In the genomic region with DNA sequence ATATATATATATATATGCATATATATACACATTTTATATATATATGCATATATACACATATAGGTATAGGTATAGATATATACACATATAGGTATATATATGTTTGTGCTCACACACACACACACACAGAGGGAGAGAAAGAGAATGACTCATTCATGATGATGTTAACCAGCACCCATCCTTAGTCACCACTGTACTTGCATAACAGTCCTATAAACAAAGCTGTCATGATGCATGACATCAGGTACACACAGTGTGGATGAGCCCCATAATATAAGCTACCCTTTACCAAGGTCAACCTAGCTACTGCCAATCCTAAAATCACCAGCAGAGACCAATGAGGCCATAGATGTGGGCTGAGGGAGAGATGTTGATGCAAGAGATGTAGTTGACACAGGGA, we compare ENCODE assay signal across 30 cellular contexts.
DNase-seq lines count a peak whose midpoint lies in the region; ATAC-seq, FAIRE-seq and TF ChIP-seq lines count a peak whose summit lies in the region.
"Had no signal": no experiment of that assay in that cellular context is flagged by ENCODE, and none has a peak within 500 bp of the region (broad histone marks: within the 10 kb centered on the region; RNA-seq: fewer than 3 reads in every experiment).

No MANE protein-coding gene starts in this region.

- no peak for ATAC-seq in HG02678 (IDR thresholded peaks at IDR 0.05; ENCODE audit: unreplicated experiment)
- ATAC-seq: activated CD8-positive, alpha-beta T cell treated with anti-CD3 and anti-CD28 coated beads, Interleukin-2, amount 10 ng/mL, durations not matched to agents 7 days and 5 days; heart right ventricle; lower lobe of right lung; Panc1 had no signal

- H3K9me1 ChIP-seq in keratinocyte (ENCODE audit: control insufficient read depth, extremely low read depth, insufficient read depth, low read length) = no peaks in the 10 kb centered on the region

- no peaks in the 10 kb centered on the region for H4K20me1 ChIP-seq in keratinocyte (ENCODE audit: control insufficient read depth, extremely low read depth, insufficient read depth, low read length)
- H4K20me1 ChIP-seq: BLaER1 treated with 17β-estradiol and CSF1 and Interleukin-3, amounts not matched to agents 10 nM and 100 nM had no signal

- no peak overlapping the region for H3K27ac ChIP-seq in keratinocyte (ENCODE audit: control insufficient read depth, insufficient read depth, low read length)
- H3K27ac ChIP-seq in small intestine (ENCODE audit: low read depth in 1 of 2, low read length in 1 of 2) = no peak overlapping the region
- H3K27ac ChIP-seq: BLaER1 treated with 17β-estradiol and CSF1 and Interleukin-3, amounts not matched to agents 10 nM and 100 nM; heart right ventricle; lower lobe of right lung; neutrophil; spleen; suprapubic skin had no signal

- no peak for FAIRE-seq in keratinocyte (lab: Jason Lieb, UNC)
- no peak for FAIRE-seq in small intestine (lab: Jason Lieb, UNC)
- FAIRE-seq: GM18507, urothelium cell line had no signal

- no peaks in the 10 kb centered on the region for H3K79me2 ChIP-seq in keratinocyte (ENCODE audit: control insufficient read depth, insufficient read depth, low read length)

- dilution Hi-C loops in keratinocyte (cut with MboI; ENCODE audit: extremely low pct_ligation_motif_present, low sequenced_read_pairs) = no loop called here

- peak; percentile 63 for DNase-seq in DMS53 (lab: John Stamatoyannopoulos, UW)
- peak; percentile 24 for DNase-seq in M059J (ENCODE audit: low read depth)
- DNase-seq in amniotic epithelial cell (ENCODE audit: low read depth) = peak; percentile 12
- DNase-seq in keratinocyte (ENCODE audit: low read depth, low spot score) = peak; percentile 7
- no peak for DNase-seq in stimulated activated CD4-positive, alpha-beta T cell treated with anti-CD3 and anti-CD28 coated beads, Interleukin-4, amount 100 ng/mL, for 1 hour
- DNase-seq in DMS 273 treated with DMSO at 0.1 percent for 48 hours (lab: John Stamatoyannopoulos, UW) = no peak
- DNase-seq in small intestine = no peak
- DNase-seq: ACHN; activated CD8-positive, alpha-beta T cell treated with anti-CD3 and anti-CD28 coated beads, Interleukin-2, amount 10 ng/mL, durations not matched to agents 7 days and 5 days; activated naive CD4-positive, alpha-beta T cell treated with anti-CD3 and anti-CD28 coated beads for 36 hours; activated T-cell treated with anti-CD3 and anti-CD28 coated beads, Interleukin-2, amount 50 U/mL, for 1 hour; anterior cingulate cortex; Calu3; cerebellar nuclear complex; effector CD4-positive, alpha-beta T cell; heart right ventricle; IMR-90; lower lobe of right lung; MM.1S; NCI-H187; SK-N-SH; spleen; stimulated activated CD8-positive, alpha-beta memory T cell treated with anti-CD3 and anti-CD28 coated beads, Interleukin-4, amount 100 ng/mL, for 48 hours had no signal

- peaks cover 2% of the 10 kb centered on the region for H3K9me3 ChIP-seq in keratinocyte (ENCODE audit: control insufficient read depth, low read depth, low read length)
- H3K9me3 ChIP-seq in small intestine (ENCODE audit: control insufficient read depth, low read depth) = no peaks in the 10 kb centered on the region
- H3K9me3 ChIP-seq: BLaER1 treated with 17β-estradiol and CSF1 and Interleukin-3, amounts not matched to agents 10 nM and 100 nM; heart right ventricle; lower lobe of right lung; neutrophil; suprapubic skin had no signal

- H3K4me2 ChIP-seq in keratinocyte (ENCODE audit: control insufficient read depth, extremely low read depth, insufficient read depth, low read depth, low read length) = no peak overlapping the region
- H3K4me2 ChIP-seq: BLaER1 treated with 17β-estradiol and CSF1 and Interleukin-3, amounts not matched to agents 10 nM and 100 nM; SK-N-SH had no signal

- H3K4me3 ChIP-seq in keratinocyte (ENCODE audit: control insufficient read depth in 2 of 3, extremely low read depth in 1 of 3, insufficient read depth in 2 of 3, low read depth in 1 of 3, low read length in 3 of 3) (no peak overlapping the region), small intestine (ENCODE audit: low read depth in 1 of 2, low read length in 2 of 2) (no peak overlapping the region)
- H3K4me3 ChIP-seq: BLaER1 treated with 17β-estradiol and CSF1 and Interleukin-3, amounts not matched to agents 10 nM and 100 nM; heart right ventricle; lower lobe of right lung; spleen; suprapubic skin had no signal

- no peaks in the 10 kb centered on the region for H3K4me1 ChIP-seq in keratinocyte (ENCODE audit: control insufficient read depth, extremely low read depth, insufficient read depth, low read length)
- no peaks in the 10 kb centered on the region for H3K4me1 ChIP-seq in small intestine (ENCODE audit: control insufficient read depth in 2 of 2, insufficient read depth in 1 of 2, low read depth in 1 of 2, low read length in 1 of 2)
- H3K4me1 ChIP-seq: BLaER1 treated with 17β-estradiol and CSF1 and Interleukin-3, amounts not matched to agents 10 nM and 100 nM; heart right ventricle; lower lobe of right lung; spleen; suprapubic skin had no signal

- no peak overlapping the region for H3K9ac ChIP-seq in keratinocyte (ENCODE audit: control insufficient read depth, extremely low read depth, insufficient read depth, low read length)
- H3K9ac ChIP-seq: BLaER1 treated with 17β-estradiol and CSF1 and Interleukin-3, amounts not matched to agents 10 nM and 100 nM; SK-N-SH had no signal

- TF ChIP-seq CTCF in keratinocyte (optimal IDR thresholded peaks at IDR 0.05 in 1 of 3, IDR thresholded peaks at IDR 0.05 in 1 of 3, conservative IDR thresholded peaks at IDR 0.05 in 1 of 3; ENCODE audit: extremely low read depth in 1 of 3, insufficient read depth in 2 of 3, low read length in 3 of 3) = no peak

- H3K27me3 ChIP-seq in keratinocyte (ENCODE audit: control insufficient read depth, extremely low read depth, insufficient read depth, low read length) (no peaks in the 10 kb centered on the region), small intestine (ENCODE audit: control insufficient read depth in 2 of 2, insufficient read depth in 2 of 2, low read length in 2 of 2) (no peaks in the 10 kb centered on the region)
- H3K27me3 ChIP-seq: BLaER1 treated with 17β-estradiol and CSF1 and Interleukin-3, amounts not matched to agents 10 nM and 100 nM; heart right ventricle; neutrophil; spleen; suprapubic skin had no signal

- H3K36me3 ChIP-seq in keratinocyte (ENCODE audit: control insufficient read depth in 2 of 2, extremely low read depth in 1 of 2, insufficient read depth in 2 of 2, low read length in 2 of 2) = no peaks in the 10 kb centered on the region
- no peaks in the 10 kb centered on the region for H3K36me3 ChIP-seq in small intestine (ENCODE audit: control insufficient read depth in 2 of 2, insufficient read depth in 2 of 2, low read length in 2 of 2)
- H3K36me3 ChIP-seq: BLaER1 treated with 17β-estradiol and CSF1 and Interleukin-3, amounts not matched to agents 10 nM and 100 nM; heart right ventricle; lower lobe of right lung; neutrophil; spleen; suprapubic skin had no signal

- H2AFZ ChIP-seq in keratinocyte (ENCODE audit: control insufficient read depth, low read length) = no peak overlapping the region

Comparison
In these comparisons a context has a peak if more than half of its experiments do, and no peak if none do; other contexts are left out.
1. DNase-seq: peak in DMS53 (single experiment), M059J (single experiment), amniotic epithelial cell (single experiment) and keratinocyte (single experiment); none in stimulated activated CD4-positive, alpha-beta T cell treated with anti-CD3 and anti-CD28 coated beads, Interleukin-4, amount 100 ng/mL, for 1 hour (single experiment), DMS 273 treated with DMSO at 0.1 percent for 48 hours (single experiment) and small intestine (single experiment).